Comparison of ENCODE assay signal across 1 cellular context in the genomic region with DNA sequence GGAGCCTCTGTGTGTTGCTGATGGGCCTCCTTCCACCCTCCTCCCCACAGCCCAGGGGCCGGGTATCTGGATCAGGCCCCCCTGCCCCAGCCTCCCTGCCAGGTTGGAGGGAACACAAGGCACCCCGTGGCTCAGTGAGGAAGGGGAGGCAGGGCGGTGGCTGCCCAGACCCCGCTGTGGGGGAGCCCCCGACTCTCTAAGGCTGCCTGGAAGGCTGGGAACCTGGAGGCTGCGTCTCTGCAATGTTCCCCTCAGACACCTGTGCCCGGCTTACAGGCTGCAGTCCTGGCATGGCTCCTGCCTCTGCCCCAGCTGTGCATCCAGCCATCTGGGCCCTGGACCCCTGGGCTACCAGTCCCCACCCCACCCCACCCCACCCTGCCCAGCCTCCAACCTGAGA.
TF ChIP-seq lines count a peak whose summit lies in the region.

No MANE protein-coding gene starts in this region.

TF ChIP-seq in A549, 52 proteins besides CTCF, POLR2A, EP300 and RAD21:
- no peak for TF ChIP-seq EHF (CRISPR knock-in tag; IDR thresholded peaks at IDR 0.05)
- no peak for TF ChIP-seq RNF2 (IDR thresholded peaks at IDR 0.05; ENCODE audit: borderline replicate concordance, low read depth)
- TF ChIP-seq, protein P1, sequence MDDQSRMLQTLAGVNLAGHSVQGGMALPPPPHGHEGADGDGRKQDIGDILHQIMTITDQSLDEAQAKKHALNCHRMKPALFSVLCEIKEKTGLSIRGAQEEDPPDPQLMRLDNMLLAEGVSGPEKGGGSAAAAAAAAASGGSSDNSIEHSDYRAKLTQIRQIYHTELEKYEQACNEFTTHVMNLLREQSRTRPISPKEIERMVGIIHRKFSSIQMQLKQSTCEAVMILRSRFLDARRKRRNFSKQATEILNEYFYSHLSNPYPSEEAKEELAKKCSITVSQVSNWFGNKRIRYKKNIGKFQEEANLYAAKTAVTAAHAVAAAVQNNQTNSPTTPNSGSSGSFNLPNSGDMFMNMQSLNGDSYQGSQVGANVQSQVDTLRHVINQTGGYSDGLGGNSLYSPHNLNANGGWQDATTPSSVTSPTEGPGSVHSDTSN (IDR thresholded peaks at IDR 0.05): no peak
- TF ChIP-seq, protein P2, sequence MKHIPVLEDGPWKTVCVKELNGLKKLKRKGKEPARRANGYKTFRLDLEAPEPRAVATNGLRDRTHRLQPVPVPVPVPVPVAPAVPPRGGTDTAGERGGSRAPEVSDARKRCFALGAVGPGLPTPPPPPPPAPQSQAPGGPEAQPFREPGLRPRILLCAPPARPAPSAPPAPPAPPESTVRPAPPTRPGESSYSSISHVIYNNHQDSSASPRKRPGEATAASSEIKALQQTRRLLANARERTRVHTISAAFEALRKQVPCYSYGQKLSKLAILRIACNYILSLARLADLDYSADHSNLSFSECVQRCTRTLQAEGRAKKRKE (CRISPR knock-in tag; IDR thresholded peaks at IDR 0.05; ENCODE audit: low read depth): no peak
